ENCODE assay signal across 8 cellular contexts in genomic region chr11:77547863-77548551, GRCh38. TPM values are rescaled to one million over a fixed set of nuclear protein-coding genes. Genes with fewer than 3 reads are reported as not detected.
DNase-seq lines count a peak whose midpoint lies in the region; ATAC-seq and TF ChIP-seq lines count a peak whose summit lies in the region.

No MANE protein-coding gene starts in this region.

- H3K79me2 ChIP-seq in osteoblast (ENCODE audit: insufficient read depth, low read length) = no peaks in the 10 kb centered on the region

- no peaks in the 10 kb centered on the region for H3K27me3 Mint-ChIP-seq in WTC11 (ENCODE audit: low read depth)

- H3K9me3 ChIP-seq in HAP-1 (no peaks in the 10 kb centered on the region), osteoblast (ENCODE audit: low read depth, low read length) (no peaks in the 10 kb centered on the region)

- peak overlapping the region; percentile 98 for H3K27ac Mint-ChIP-seq in WTC11

- no peaks in the 10 kb centered on the region for H3K9me3 Mint-ChIP-seq in WTC11

- H3K4me2 ChIP-seq in osteoblast (ENCODE audit: insufficient read depth, low read length) = peak overlapping the region; percentile 44

- H3K36me3 Mint-ChIP-seq in WTC11 = no peaks in the 10 kb centered on the region

- TF ChIP-seq CTCF in WTC11 (IDR thresholded peaks at IDR 0.05) (peak; percentile 48), osteoblast (IDR thresholded peaks at IDR 0.05; ENCODE audit: extremely low read depth, low read depth, low read length) (peak; percentile 66)

- no peak overlapping the region for H3K4me3 ChIP-seq in HAP-1
- H3K4me3 ChIP-seq in osteoblast (ENCODE audit: insufficient read depth, low read length) = no peak overlapping the region

- H3K4me1 Mint-ChIP-seq in WTC11 = peaks cover 20% of the 10 kb centered on the region

- no peaks in the 10 kb centered on the region for H3K36me3 ChIP-seq in HAP-1 (replicated peaks)
- no peaks in the 10 kb centered on the region for H3K36me3 ChIP-seq in osteoblast (ENCODE audit: insufficient read depth, low read length)

- no peak overlapping the region for H3K27ac ChIP-seq in osteoblast (ENCODE audit: low read depth, low read length)

- ATAC-seq in WTC11 (peak; percentile 98), GM21381 (IDR thresholded peaks at IDR 0.05; ENCODE audit: unreplicated experiment) (no peak)

- in situ Hi-C loops in HAP-1 (cut with MboI; ENCODE audit: low sequenced_read_pairs) = no loop called here

- no peaks in the 10 kb centered on the region for H4K20me1 ChIP-seq in osteoblast (ENCODE audit: insufficient read depth, low read length)

- no peaks in the 10 kb centered on the region for H3K27me3 ChIP-seq in HAP-1 (ENCODE audit: low read depth)
- H3K27me3 ChIP-seq in osteoblast (ENCODE audit: insufficient read depth, low read length) = no peaks in the 10 kb centered on the region

- CTCF ChIA-PET in WTC11 (lab: Charles Lee) = interaction anchor here (0.5 to 2.3 kb wide), 22 partner anchors 9 to 566 kb away, joined by 3 to 19 read pairs (median 5); partner anchors contain the start of genes MYO7A and PAK1

- DNase-seq in COLO668 (lab: John Stamatoyannopoulos, UW; ENCODE audit: unreplicated experiment) (peak; percentile 33), HAP-1 (ENCODE audit: low spot score in 2 of 2) (peak; percentile 61 to 73), NCI-H345 treated with DMSO at 0.1 percent for 48 hours (lab: John Stamatoyannopoulos, UW; ENCODE audit: unreplicated experiment) (peak; percentile 42), WTC11 (ENCODE audit: low spot score) (peak; percentile 40), foreskin melanocyte (peak; percentile 57), osteoblast (ENCODE audit: insufficient read length, low spot score, missing footprints) (peak; percentile 78), OCI-M2 (lab: John Stamatoyannopoulos, UW; ENCODE audit: unreplicated experiment) (no peak)

- peaks cover 3% of the 10 kb centered on the region for H3K4me1 ChIP-seq in HAP-1
- no peaks in the 10 kb centered on the region for H3K4me1 ChIP-seq in osteoblast (ENCODE audit: insufficient read depth, low read length)

- peak overlapping the region; percentile 47 for H3K4me3 Mint-ChIP-seq in WTC11

- peak overlapping the region; percentile 85 for H2AFZ ChIP-seq in osteoblast (ENCODE audit: low read length)

- POLR2A ChIA-PET in WTC11 (lab: Charles Lee) = interaction anchor here (0.5 to 0.6 kb wide), 2 partner anchors 56 to 88 kb away, joined by 3 read pairs; no protein-coding TSS in a partner anchor

TF ChIP-seq in WTC11, 78 proteins besides CTCF, POLR2A, EP300 and RAD21:
- TF ChIP-seq ZNF396 (CRISPR knock-in tag; IDR thresholded peaks at IDR 0.05; ENCODE audit: borderline replicate concordance) = no peak
- TF ChIP-seq ETV6 (CRISPR knock-in tag; IDR thresholded peaks at IDR 0.05) = 0 out of 2 replicates have a peak, but pooled peaks have one; percentile 37
- TF ChIP-seq ZNF138 (CRISPR knock-in tag; conservative IDR thresholded peaks at IDR 0.05) = no peak
- no peak for TF ChIP-seq EMX1 (CRISPR knock-in tag; IDR thresholded peaks at IDR 0.05)
- TF ChIP-seq MYBL2 (CRISPR knock-in tag; IDR thresholded peaks at IDR 0.05) = no peak
- TF ChIP-seq, protein P1, sequence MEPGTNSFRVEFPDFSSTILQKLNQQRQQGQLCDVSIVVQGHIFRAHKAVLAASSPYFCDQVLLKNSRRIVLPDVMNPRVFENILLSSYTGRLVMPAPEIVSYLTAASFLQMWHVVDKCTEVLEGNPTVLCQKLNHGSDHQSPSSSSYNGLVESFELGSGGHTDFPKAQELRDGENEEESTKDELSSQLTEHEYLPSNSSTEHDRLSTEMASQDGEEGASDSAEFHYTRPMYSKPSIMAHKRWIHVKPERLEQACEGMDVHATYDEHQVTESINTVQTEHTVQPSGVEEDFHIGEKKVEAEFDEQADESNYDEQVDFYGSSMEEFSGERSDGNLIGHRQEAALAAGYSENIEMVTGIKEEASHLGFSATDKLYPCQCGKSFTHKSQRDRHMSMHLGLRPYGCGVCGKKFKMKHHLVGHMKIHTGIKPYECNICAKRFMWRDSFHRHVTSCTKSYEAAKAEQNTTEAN (CRISPR knock-in tag; IDR thresholded peaks at IDR 0.05) = no peak
- no peak for TF ChIP-seq CBFB (CRISPR knock-in tag; IDR thresholded peaks at IDR 0.05; ENCODE audit: low read depth)
- no peak for TF ChIP-seq TEAD4 (CRISPR knock-in tag; IDR thresholded peaks at IDR 0.05)
- TF ChIP-seq NR3C1 (CRISPR knock-in tag; conservative IDR thresholded peaks at IDR 0.05; ENCODE audit: low read depth) = no peak
- no peak for TF ChIP-seq ZNF232 (CRISPR knock-in tag; IDR thresholded peaks at IDR 0.05)
- TF ChIP-seq ATF2 (CRISPR knock-in tag; IDR thresholded peaks at IDR 0.05; ENCODE audit: borderline replicate concordance, low read depth) = no peak
- no peak for TF ChIP-seq PRDM15 (CRISPR knock-in tag; IDR thresholded peaks at IDR 0.05)
- peak; percentile 51; the same call in 1 of the 2 replicates for TF ChIP-seq TEAD1 (CRISPR knock-in tag; IDR thresholded peaks at IDR 0.05)
- no peak for TF ChIP-seq ATF1 (CRISPR knock-in tag; IDR thresholded peaks at IDR 0.05)
- TF ChIP-seq ZNF281 (CRISPR knock-in tag; IDR thresholded peaks at IDR 0.05) = no peak
- TF ChIP-seq PRRX2 (CRISPR knock-in tag; IDR thresholded peaks at IDR 0.05) = no peak

RNA-seq across cellular contexts. Expression of gene AQP11, which starts 41.7 kb away (rescaled TPM):
- total RNA-seq in WTC11 (2021) (0.99 to 1.6 TPM (median 1.2 TPM) in 3 replicates), osteoblast (2.9 and 4.4 TPM in 2 replicates)
